In genomic region chr9:35829764-35830096, GRCh38 we compare ENCODE assay signal across 8 cellular contexts. TPM values are rescaled to one million over a fixed set of nuclear protein-coding genes. Genes with fewer than 3 reads are reported as not detected.
DNase-seq lines count a peak whose midpoint lies in the region; ATAC-seq and TF ChIP-seq lines count a peak whose summit lies in the region.

No MANE protein-coding gene starts in this region.

- H3K9me3 Mint-ChIP-seq in central memory CD8-positive, alpha-beta T cell: no peaks in the 10 kb centered on the region
- H3K9me3 Mint-ChIP-seq in naive thymus-derived CD8-positive, alpha-beta T cell: no peaks in the 10 kb centered on the region

- no peaks in the 10 kb centered on the region for H3K27me3 ChIP-seq in KMS-11 (ENCODE audit: insufficient read depth, low read depth)

- H3K4me2 ChIP-seq in KMS-11: peak overlapping the region; percentile 67

- peaks cover 35% of the 10 kb centered on the region for H3K4me1 ChIP-seq in KMS-11 (ENCODE audit: low read depth, poor library complexity, severe bottlenecking)

- H3K4me3 ChIP-seq in AG04449 (ENCODE audit: low read depth, low read length) (peak overlapping the region; percentile 69), KMS-11 (IDR thresholded peaks at IDR 0.05; ENCODE audit: insufficient read depth, low read depth, low read length) (no peak overlapping the region)

- peak overlapping the region; percentile 93 for H2AFZ ChIP-seq in KMS-11 (ENCODE audit: low read depth)

- H3K4me3 Mint-ChIP-seq in central memory CD8-positive, alpha-beta T cell: peak overlapping the region; percentile 89
- H3K4me3 Mint-ChIP-seq in naive thymus-derived CD8-positive, alpha-beta T cell: peak overlapping the region; percentile 82 to 92 (median 86)

- peak overlapping the region; percentile 29; the same call in 1 of the 2 replicates for H3K9ac ChIP-seq in KMS-11

- CTCF ChIA-PET in AG04449 (lab: Yijun Ruan, JAX): interaction anchor here (3.7 kb wide), 1 partner anchor 50 kb away, joined by 13 read pairs; no protein-coding TSS in a partner anchor

- H3K27ac ChIP-seq in KMS-11: no peak overlapping the region

- TF ChIP-seq CTCF in AG04449 (IDR thresholded peaks at IDR 0.05; ENCODE audit: insufficient read depth, low read length, missing control alignments): no peak
- TF ChIP-seq CTCF in KMS-11 (conservative IDR thresholded peaks at IDR 0.05; ENCODE audit: low read depth, low read length): no peak

- no peak for DNase-seq in AG04449 (ENCODE audit: low read depth, low spot score)
- DNase-seq in central memory CD8-positive, alpha-beta T cell (ENCODE audit: low spot score in 2 of 2): no peak
- DNase-seq in naive thymus-derived CD8-positive, alpha-beta T cell: no peak
- no peak for DNase-seq in pons (ENCODE audit: low spot score)
- DNase-seq in SW480 (ENCODE audit: low spot score): no peak

- H4K20me1 ChIP-seq in KMS-11 (ENCODE audit: insufficient read depth): no peaks in the 10 kb centered on the region

- no peaks in the 10 kb centered on the region for H3K36me3 ChIP-seq in KMS-11 (ENCODE audit: insufficient read depth)

- POLR2A ChIA-PET in AG04449 (lab: Yijun Ruan, JAX): no interaction called here
- POLR2A ChIA-PET in naive thymus-derived CD8-positive, alpha-beta T cell (lab: Charles Lee): interaction anchor here (0.6 kb wide), 1 partner anchor 19 kb away, joined by 3 read pairs; no protein-coding TSS in a partner anchor

- H3K27me3 Mint-ChIP-seq in central memory CD8-positive, alpha-beta T cell: no peaks in the 10 kb centered on the region
- H3K27me3 Mint-ChIP-seq in naive thymus-derived CD8-positive, alpha-beta T cell: no peaks in the 10 kb centered on the region

- H3K79me2 ChIP-seq in KMS-11 (ENCODE audit: insufficient read depth, low read depth): no peaks in the 10 kb centered on the region

- H3K27ac Mint-ChIP-seq in central memory CD8-positive, alpha-beta T cell (ENCODE audit: low read depth): peak overlapping the region; percentile 96
- peak overlapping the region; percentile 65 to 97 (median 93) for H3K27ac Mint-ChIP-seq in naive thymus-derived CD8-positive, alpha-beta T cell

- H3K4me1 Mint-ChIP-seq in central memory CD8-positive, alpha-beta T cell: peaks cover 43% of the 10 kb centered on the region
- peaks cover 32 to 63% (median 48%) of the 10 kb centered on the region in 4 donors for H3K4me1 Mint-ChIP-seq in naive thymus-derived CD8-positive, alpha-beta T cell

- peaks cover 5% of the 10 kb centered on the region for H3K36me3 Mint-ChIP-seq in central memory CD8-positive, alpha-beta T cell (ENCODE audit: insufficient read depth)
- no peaks in the 10 kb centered on the region for H3K36me3 Mint-ChIP-seq in naive thymus-derived CD8-positive, alpha-beta T cell

- ATAC-seq in central memory CD8-positive, alpha-beta T cell (replicated peaks; ENCODE audit: extremely low read depth, poor library complexity, severe bottlenecking): no peak
- no peak for ATAC-seq in naive thymus-derived CD8-positive, alpha-beta T cell
- ATAC-seq in HG02852 (IDR thresholded peaks at IDR 0.05; ENCODE audit: unreplicated experiment) (no peak), HG02763 (IDR thresholded peaks at IDR 0.05; ENCODE audit: unreplicated experiment) (no peak)

RNA-seq across cellular contexts. Expression of gene TMEM8B, which starts 0.7 kb away (rescaled TPM):
- 10 to 100 TPM in 1 of 2 experiments, 1 to 10 TPM in 1; 8.8 to 10.2 TPM for total RNA-seq in naive thymus-derived CD8-positive, alpha-beta T cell
- polyA plus RNA-seq in naive thymus-derived CD8-positive, alpha-beta T cell: 1 to 10 TPM; 1.5 to 2.4 (median 2.1) TPM

RNA-seq across cellular contexts. Expression of gene FAM221B, which starts 1.2 kb away (rescaled TPM):
- total RNA-seq in naive thymus-derived CD8-positive, alpha-beta T cell: not detected
- not detected for polyA plus RNA-seq in naive thymus-derived CD8-positive, alpha-beta T cell

RNA-seq across cellular contexts. Expression of gene HINT2, which starts 14.9 kb away (rescaled TPM):
- 10 to 100 TPM; 25.4 to 27.9 TPM for total RNA-seq in naive thymus-derived CD8-positive, alpha-beta T cell
- 10 to 100 TPM; 73.0 to 87.9 (median 78.5) TPM for polyA plus RNA-seq in naive thymus-derived CD8-positive, alpha-beta T cell

RNA-seq across cellular contexts. Expression of gene SPAG8, which starts 17.7 kb away (rescaled TPM):
- total RNA-seq in naive thymus-derived CD8-positive, alpha-beta T cell: 1 to 10 TPM; 7.0 to 8.9 TPM
- polyA plus RNA-seq in naive thymus-derived CD8-positive, alpha-beta T cell: 1 to 10 TPM in 2 of 3 donors, under 1 TPM in 1; 0.17 to 2.2 (median 1.7) TPM

RNA-seq across cellular contexts. Expression of gene NPR2, which starts 38.3 kb away (rescaled TPM):
- 10 to 100 TPM; 12.6 to 12.7 TPM for total RNA-seq in naive thymus-derived CD8-positive, alpha-beta T cell
- polyA plus RNA-seq in naive thymus-derived CD8-positive, alpha-beta T cell: under 1 TPM; 0.20 to 0.94 (median 0.36) TPM
